31 cellular contexts compared by ENCODE assay signal in the genomic region with DNA sequence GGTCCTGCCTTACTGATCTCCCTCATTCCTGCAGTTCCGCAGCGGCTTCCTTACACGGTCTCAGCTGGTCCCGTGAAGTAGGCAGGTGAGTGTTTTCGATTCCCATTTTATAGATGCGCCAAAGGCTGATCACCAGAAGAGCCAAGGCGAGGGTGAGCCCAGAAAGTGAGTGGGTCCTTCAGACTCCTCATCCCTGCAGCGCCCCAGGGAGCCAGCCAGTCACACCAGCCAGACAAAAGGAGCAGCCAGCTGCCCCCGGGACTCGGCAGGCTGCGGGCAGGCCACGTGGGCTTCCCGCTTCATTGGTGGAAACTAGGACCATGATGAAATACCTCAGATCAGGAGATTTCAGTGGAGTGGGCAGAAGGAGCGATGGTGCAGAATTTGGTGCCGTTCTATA.
"Had no signal": no experiment of that assay in that cellular context is flagged by ENCODE, and none has a peak within 500 bp of the region (broad histone marks: within the 10 kb centered on the region; RNA-seq: fewer than 3 reads in every experiment).

No MANE protein-coding gene starts in this region.

- H3K27me3 ChIP-seq: breast epithelium, colonic mucosa, esophagus squamous epithelium, neural progenitor cell, right lobe of liver, upper lobe of left lung, vagina had no signal

- DNase-seq: activated CD4-positive, alpha-beta memory T cell treated with anti-CD3 and anti-CD28 coated beads for 36 hours; activated CD4-positive, alpha-beta T cell treated with anti-CD3 and anti-CD28 coated beads, Interleukin-2, amount 10 ng/mL, durations not matched to agents 24 days and 14 days; activated CD4-positive, CD25-positive, alpha-beta regulatory T cell treated with anti-CD3 and anti-CD28 coated beads, Interleukin-2, amount 50 U/mL, for 72 hours; activated CD8-positive, alpha-beta memory T cell treated with anti-CD3 and anti-CD28 coated beads, Interleukin-2, amount 50 U/mL, for 4 hours; activated gamma-delta T cell treated with Interleukin-2 at 50 U/mL for 16 hours; activated naive CD4-positive, alpha-beta T cell treated with anti-CD3 and anti-CD28 coated beads, Interleukin-2, amount 50 U/mL, for 16 hours; activated naive CD8-positive, alpha-beta T cell treated with anti-CD3 and anti-CD28 coated beads, Interleukin-2, amount 50 U/mL, for 24 hours; activated T-cell treated with anti-CD3 and anti-CD28 coated beads, Interleukin-2, amount 50 U/mL, for 1 hour; amygdala; colonic mucosa; effector CD8-positive, alpha-beta T cell; esophagus squamous epithelium; foreskin melanocyte; islet precursor cell; left colon; natural killer cell; occipital lobe; right lobe of liver; stimulated activated CD4-positive, alpha-beta T cell treated with anti-CD3 and anti-CD28 coated beads, Interleukin-4, amount 100 ng/mL, for 24 hours; T1000; upper lobe of left lung had no signal

- H3K9me3 Mint-ChIP-seq: activated CD4-positive, alpha-beta T cell treated with anti-CD3 and anti-CD28 coated beads, Interleukin-2, amount 10 ng/mL, durations not matched to agents 24 days and 14 days; activated naive CD8-positive, alpha-beta T cell treated with anti-CD3 and anti-CD28 coated beads, Interleukin-2, amount 50 U/mL, for 24 hours; activated T-helper 1 cell treated with anti-CD3 and anti-CD28 coated beads, Interleukin-12 subunit alpha, Interleukin-12 subunit beta, Interleukin-2, Interleukin-4 antibody, amounts not matched to agents 30 ng/mL and 10 ng/mL and 1 ng/mL, durations not matched to agents 14 hours and 24 hours and 36 hours; memory B cell; natural killer cell; neural progenitor cell; stimulated activated effector memory CD8-positive, alpha-beta T cell treated with anti-CD3 and anti-CD28 coated beads, Interleukin-12 subunit alpha, Interleukin-12 subunit beta, amount 100 ng/mL, for 72 hours; stimulated activated naive CD8-positive, alpha-beta T cell treated with anti-CD3 and anti-CD28 coated beads, Interleukin-15, Interleukin-2, amounts not matched to agents 100 ng/mL and 50 ng/mL, for 24 hours had no signal

- H3K4me3 ChIP-seq: breast epithelium, colonic mucosa, esophagus squamous epithelium, neural progenitor cell, right lobe of liver, thoracic aorta, upper lobe of left lung, vagina had no signal

- H3K4me3 Mint-ChIP-seq: activated CD4-positive, alpha-beta memory T cell treated with anti-CD3 and anti-CD28 coated beads for 36 hours; activated CD4-positive, alpha-beta T cell treated with anti-CD3 and anti-CD28 coated beads, Interleukin-2, amount 10 ng/mL, durations not matched to agents 24 days and 14 days; activated naive CD8-positive, alpha-beta T cell treated with anti-CD3 and anti-CD28 coated beads, Interleukin-2, amount 50 U/mL, for 24 hours; activated T-helper 1 cell treated with anti-CD3 and anti-CD28 coated beads, Interleukin-12 subunit alpha, Interleukin-12 subunit beta, Interleukin-2, Interleukin-4 antibody, amounts not matched to agents 30 ng/mL and 10 ng/mL and 1 ng/mL, durations not matched to agents 14 hours and 24 hours and 36 hours; memory B cell; natural killer cell; neural progenitor cell; stimulated activated effector memory CD8-positive, alpha-beta T cell treated with anti-CD3 and anti-CD28 coated beads, Interleukin-12 subunit alpha, Interleukin-12 subunit beta, amount 100 ng/mL, for 72 hours; stimulated activated naive CD8-positive, alpha-beta T cell treated with anti-CD3 and anti-CD28 coated beads, Interleukin-15, Interleukin-2, amounts not matched to agents 100 ng/mL and 50 ng/mL, for 24 hours had no signal

- H3K27me3 Mint-ChIP-seq: activated CD4-positive, alpha-beta memory T cell treated with anti-CD3 and anti-CD28 coated beads for 36 hours; activated CD4-positive, alpha-beta T cell treated with anti-CD3 and anti-CD28 coated beads, Interleukin-2, amount 10 ng/mL, durations not matched to agents 24 days and 14 days; activated naive CD8-positive, alpha-beta T cell treated with anti-CD3 and anti-CD28 coated beads, Interleukin-2, amount 50 U/mL, for 24 hours; memory B cell; stimulated activated naive CD8-positive, alpha-beta T cell treated with anti-CD3 and anti-CD28 coated beads, Interleukin-15, Interleukin-2, amounts not matched to agents 100 ng/mL and 50 ng/mL, for 24 hours had no signal

- H3K4me2 ChIP-seq: neural progenitor cell had no signal

- H3K36me3 Mint-ChIP-seq: activated CD4-positive, alpha-beta memory T cell treated with anti-CD3 and anti-CD28 coated beads for 36 hours; memory B cell; natural killer cell had no signal

- H3K27ac ChIP-seq: breast epithelium, colonic mucosa, epithelial cell of prostate, esophagus squamous epithelium, neural progenitor cell, right lobe of liver, thoracic aorta, upper lobe of left lung, vagina had no signal

- H3K36me3 ChIP-seq: breast epithelium, colonic mucosa, neural progenitor cell, vagina had no signal

- H3K9me3 ChIP-seq: colonic mucosa, right lobe of liver, thoracic aorta, vagina had no signal

- H3K4me1 ChIP-seq: breast epithelium, colonic mucosa, right lobe of liver had no signal

- H3K27ac Mint-ChIP-seq: activated CD4-positive, alpha-beta memory T cell treated with anti-CD3 and anti-CD28 coated beads for 36 hours; activated CD4-positive, alpha-beta T cell treated with anti-CD3 and anti-CD28 coated beads, Interleukin-2, amount 10 ng/mL, durations not matched to agents 24 days and 14 days; activated naive CD8-positive, alpha-beta T cell treated with anti-CD3 and anti-CD28 coated beads, Interleukin-2, amount 50 U/mL, for 24 hours; activated T-helper 1 cell treated with anti-CD3 and anti-CD28 coated beads, Interleukin-12 subunit alpha, Interleukin-12 subunit beta, Interleukin-2, Interleukin-4 antibody, amounts not matched to agents 30 ng/mL and 10 ng/mL and 1 ng/mL, durations not matched to agents 14 hours and 24 hours and 36 hours; memory B cell; natural killer cell; neural progenitor cell; stimulated activated effector memory CD8-positive, alpha-beta T cell treated with anti-CD3 and anti-CD28 coated beads, Interleukin-12 subunit alpha, Interleukin-12 subunit beta, amount 100 ng/mL, for 72 hours; stimulated activated naive CD8-positive, alpha-beta T cell treated with anti-CD3 and anti-CD28 coated beads, Interleukin-15, Interleukin-2, amounts not matched to agents 100 ng/mL and 50 ng/mL, for 24 hours had no signal

- H2AFZ ChIP-seq: neural progenitor cell had no signal

- FAIRE-seq: endometrium had no signal

- H3K9ac ChIP-seq: neural progenitor cell had no signal
